In the genomic region with DNA sequence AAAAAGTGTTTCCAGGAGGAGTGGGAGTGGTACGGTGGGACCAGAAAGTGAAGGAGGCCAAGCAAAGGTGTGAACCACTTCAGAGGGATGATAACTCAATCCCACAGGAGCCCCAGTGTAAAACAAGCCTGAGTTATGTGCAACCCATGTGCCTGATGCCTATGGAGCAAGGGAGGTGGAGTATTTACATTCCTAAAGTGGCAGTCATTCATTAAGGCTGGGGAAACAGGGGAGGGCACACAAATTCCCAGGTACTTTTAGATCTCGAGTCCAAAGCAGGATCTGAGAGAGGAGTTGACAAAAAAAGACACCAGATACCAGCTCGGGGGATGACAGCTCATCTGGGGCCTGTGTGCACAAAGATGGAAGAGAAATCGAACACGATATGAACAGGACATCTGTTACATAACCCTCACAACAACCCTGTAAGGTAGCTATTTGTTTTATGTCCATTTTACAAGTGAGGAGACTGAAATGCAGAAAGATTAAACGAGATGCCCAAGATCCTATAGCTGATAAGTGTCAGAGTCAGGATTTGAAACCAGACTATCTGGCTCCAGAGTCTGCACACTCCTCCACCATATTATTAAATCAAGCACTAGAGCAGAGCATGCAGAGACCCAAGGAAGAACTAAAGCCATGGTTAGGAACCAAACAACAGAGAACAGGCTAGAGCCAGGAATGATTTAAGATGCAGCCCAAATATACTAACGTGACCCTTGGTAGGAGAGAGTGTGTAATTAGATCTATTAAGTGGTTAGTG, we compare ENCODE assay signal across 10 cellular contexts.
DNase-seq lines count a peak whose midpoint lies in the region; ATAC-seq and TF ChIP-seq lines count a peak whose summit lies in the region.
"Had no signal": no experiment of that assay in that cellular context is flagged by ENCODE, and none has a peak within 500 bp of the region (broad histone marks: within the 10 kb centered on the region; RNA-seq: fewer than 3 reads in every experiment).

No MANE protein-coding gene starts in this region.

- H3K4me3 ChIP-seq in HUES64 (ENCODE audit: low read length) (no peak overlapping the region), brain microvascular endothelial cell (ENCODE audit: low read depth, low read length) (peak overlapping the region; percentile 44)

- POLR2A ChIA-PET in activated CD4-positive, alpha-beta memory T cell treated with anti-CD3 and anti-CD28 coated beads, Interleukin-2, amount 10 ng/mL, durations not matched to agents 7 days and 5 days (lab: Charles Lee), result no interaction called here

- H3K27ac ChIP-seq in HUES64 (ENCODE audit: low read depth, low read length), result peak overlapping the region; percentile 65
- peak overlapping the region; percentile 48 for H3K27ac ChIP-seq in brain microvascular endothelial cell

- DNase-seq in brain microvascular endothelial cell (no peak), iris pigment epithelial cell (ENCODE audit: low read depth) (peak; percentile 37), type B pancreatic cell (ENCODE audit: extremely low spot score, unreplicated experiment) (no peak), NCI-H345 (lab: John Stamatoyannopoulos, UW) (no peak)
- no peak for DNase-seq in activated CD4-positive, alpha-beta memory T cell treated with anti-CD3 and anti-CD28 coated beads, Interleukin-2, amount 10 ng/mL, durations not matched to agents 7 days and 5 days
- DNase-seq: stimulated activated CD4-positive, alpha-beta T cell treated with anti-CD3 and anti-CD28 coated beads, Interleukin-4, amount 100 ng/mL, for 24 hours; T-helper 9 cell had no signal

- no peaks in the 10 kb centered on the region for H3K27me3 Mint-ChIP-seq in type B pancreatic cell
- H3K27me3 Mint-ChIP-seq in activated CD4-positive, alpha-beta memory T cell treated with anti-CD3 and anti-CD28 coated beads, Interleukin-2, amount 10 ng/mL, durations not matched to agents 7 days and 5 days, result peaks cover 3% of the 10 kb centered on the region

- peak overlapping the region; percentile 44 for H3K4me3 Mint-ChIP-seq in type B pancreatic cell
- H3K4me3 Mint-ChIP-seq in activated CD4-positive, alpha-beta memory T cell treated with anti-CD3 and anti-CD28 coated beads, Interleukin-2, amount 10 ng/mL, durations not matched to agents 7 days and 5 days, result no peak overlapping the region

- WGBS in HUES64, result 60% methylated on average over 5 of the region's 7 CpGs

- H3K9me3 Mint-ChIP-seq in type B pancreatic cell, result peaks cover 27% of the 10 kb centered on the region
- H3K9me3 Mint-ChIP-seq in activated CD4-positive, alpha-beta memory T cell treated with anti-CD3 and anti-CD28 coated beads, Interleukin-2, amount 10 ng/mL, durations not matched to agents 7 days and 5 days, result no peaks in the 10 kb centered on the region

- H3K9me3 ChIP-seq in HUES64 (ENCODE audit: insufficient read depth, low read depth, low read length), result 0 out of 2 replicates have a peak, but pooled peaks cover 6% of the 10 kb centered on the region

- H3K4me1 Mint-ChIP-seq in type B pancreatic cell (ENCODE audit: unreplicated experiment), result peaks cover 31% of the 10 kb centered on the region
- H3K4me1 Mint-ChIP-seq in activated CD4-positive, alpha-beta memory T cell treated with anti-CD3 and anti-CD28 coated beads, Interleukin-2, amount 10 ng/mL, durations not matched to agents 7 days and 5 days, result no peaks in the 10 kb centered on the region

- peaks cover 5% of the 10 kb centered on the region for H3K36me3 Mint-ChIP-seq in type B pancreatic cell
- H3K36me3 Mint-ChIP-seq in activated CD4-positive, alpha-beta memory T cell treated with anti-CD3 and anti-CD28 coated beads, Interleukin-2, amount 10 ng/mL, durations not matched to agents 7 days and 5 days (ENCODE audit: low read depth), result no peaks in the 10 kb centered on the region

- TF ChIP-seq CTCF in brain microvascular endothelial cell (IDR thresholded peaks at IDR 0.05; ENCODE audit: low read depth, low read length, missing control alignments) (no peak), type B pancreatic cell (conservative IDR thresholded peaks at IDR 0.05) (no peak)

- H3K4me1 ChIP-seq in HUES64 (ENCODE audit: insufficient read depth, low read length), result peaks cover 65% of the 10 kb centered on the region

- H3K27ac Mint-ChIP-seq in type B pancreatic cell, result peak overlapping the region; percentile 22
- no peak overlapping the region for H3K27ac Mint-ChIP-seq in activated CD4-positive, alpha-beta memory T cell treated with anti-CD3 and anti-CD28 coated beads, Interleukin-2, amount 10 ng/mL, durations not matched to agents 7 days and 5 days

- in situ Hi-C loops in brain microvascular endothelial cell (cut with HindIII; ENCODE audit: low pct_ligation_motif_present, low sequenced_read_pairs), result no loop called here

- CTCF ChIA-PET in activated CD4-positive, alpha-beta memory T cell treated with anti-CD3 and anti-CD28 coated beads, Interleukin-2, amount 10 ng/mL, durations not matched to agents 7 days and 5 days (lab: Charles Lee), result interaction anchor here (0.6 kb wide), 1 partner anchor 449 kb away, joined by 3 read pairs; no protein-coding TSS in a partner anchor

- no peaks in the 10 kb centered on the region for H3K27me3 ChIP-seq in HUES64 (ENCODE audit: insufficient read depth, low read length)
- H3K27me3 ChIP-seq in brain microvascular endothelial cell (replicated peaks), result no peaks in the 10 kb centered on the region

- ATAC-seq in GM21619 (IDR thresholded peaks at IDR 0.05; ENCODE audit: unreplicated experiment), result no peak
- no peak for ATAC-seq in HG02623 (IDR thresholded peaks at IDR 0.05; ENCODE audit: unreplicated experiment)

- H3K9ac ChIP-seq in HUES64 (ENCODE audit: low read depth, low read length), result peak overlapping the region; percentile 5; the same call in 1 of the 2 replicates

- no peaks in the 10 kb centered on the region for H3K36me3 ChIP-seq in HUES64 (ENCODE audit: insufficient read depth, low read length)
- H3K36me3 ChIP-seq in brain microvascular endothelial cell (replicated peaks), result no peaks in the 10 kb centered on the region
